Comparison of ENCODE assay signal across 15 cellular contexts in genomic region chr1:44020464-44020863, GRCh38. TPM values are rescaled to one million over a fixed set of nuclear protein-coding genes. Genes with fewer than 3 reads are reported as not detected.
DNase-seq lines count a peak whose midpoint lies in the region; ATAC-seq and TF ChIP-seq lines count a peak whose summit lies in the region.
"Had no signal": no experiment of that assay in that cellular context is flagged by ENCODE, and none has a peak within 500 bp of the region (broad histone marks: within the 10 kb centered on the region; RNA-seq: fewer than 3 reads in every experiment).

No MANE protein-coding gene starts in this region.

- H3K27ac Mint-ChIP-seq in stimulated activated effector memory CD8-positive, alpha-beta T cell treated with anti-CD3 and anti-CD28 coated beads, Interleukin-12 subunit alpha, Interleukin-12 subunit beta, amount 100 ng/mL, for 72 hours: no peak overlapping the region
- H3K27ac Mint-ChIP-seq: CD4-positive, alpha-beta T cell; H9 had no signal

- H3K4me1 ChIP-seq in esophagus squamous epithelium (peaks cover 24 to 72% (median 31%) of the 10 kb centered on the region in 3 donors), suprapubic skin (peaks cover 28% of the 10 kb centered on the region)
- H3K4me1 ChIP-seq: BLaER1 treated with 17β-estradiol and CSF1 and Interleukin-3, amounts not matched to agents 10 nM and 100 nM had no signal

- no peaks in the 10 kb centered on the region for H3K9me3 Mint-ChIP-seq in stimulated activated effector memory CD8-positive, alpha-beta T cell treated with anti-CD3 and anti-CD28 coated beads, Interleukin-12 subunit alpha, Interleukin-12 subunit beta, amount 100 ng/mL, for 72 hours
- H3K9me3 Mint-ChIP-seq: CD4-positive, alpha-beta T cell; H9 had no signal

- no peaks in the 10 kb centered on the region for H3K36me3 Mint-ChIP-seq in stimulated activated effector memory CD8-positive, alpha-beta T cell treated with anti-CD3 and anti-CD28 coated beads, Interleukin-12 subunit alpha, Interleukin-12 subunit beta, amount 100 ng/mL, for 72 hours

- 41 to 61% methylated on average over 3 to 5 of the region's 6 CpGs for WGBS in esophagus squamous epithelium, 2 donors
- WGBS in suprapubic skin: 69% methylated on average over 6 of the region's 6 CpGs

- H3K9me3 ChIP-seq in esophagus squamous epithelium: no peaks in the 10 kb centered on the region
- H3K9me3 ChIP-seq in suprapubic skin: no peaks in the 10 kb centered on the region
- H3K9me3 ChIP-seq: BLaER1 treated with 17β-estradiol and CSF1 and Interleukin-3, amounts not matched to agents 10 nM and 100 nM had no signal

- H3K27me3 ChIP-seq in H7 (ENCODE audit: control insufficient read depth, insufficient read depth, low read length) (no peaks in the 10 kb centered on the region), esophagus squamous epithelium (no peaks in the 10 kb centered on the region), suprapubic skin (no peaks in the 10 kb centered on the region)
- H3K27me3 ChIP-seq: BLaER1 treated with 17β-estradiol and CSF1 and Interleukin-3, amounts not matched to agents 10 nM and 100 nM had no signal

- H3K36me3 ChIP-seq in H7 (replicated peaks; ENCODE audit: control insufficient read depth, insufficient read depth, low read length) (peaks cover 5% of the 10 kb centered on the region), esophagus squamous epithelium (peaks cover 0 to 59% (median 0%) of the 10 kb centered on the region in 3 donors), suprapubic skin (peaks cover 8% of the 10 kb centered on the region)

- TF ChIP-seq POLR2A in esophagus squamous epithelium (IDR thresholded peaks at IDR 0.05): no peak
- TF ChIP-seq POLR2A in suprapubic skin (IDR thresholded peaks at IDR 0.05): no peak

- H3K4me3 ChIP-seq in H7 (ENCODE audit: insufficient read depth, low read depth, low read length) (no peak overlapping the region), esophagus squamous epithelium (no peak overlapping the region), suprapubic skin (no peak overlapping the region)
- H3K4me3 ChIP-seq: BLaER1 treated with 17β-estradiol and CSF1 and Interleukin-3, amounts not matched to agents 10 nM and 100 nM; GM12878; GM23248 had no signal

- TF ChIP-seq EP300 in suprapubic skin (IDR thresholded peaks at IDR 0.05): no peak

- H3K4me3 Mint-ChIP-seq in stimulated activated effector memory CD8-positive, alpha-beta T cell treated with anti-CD3 and anti-CD28 coated beads, Interleukin-12 subunit alpha, Interleukin-12 subunit beta, amount 100 ng/mL, for 72 hours: no peak overlapping the region
- H3K4me3 Mint-ChIP-seq: CD4-positive, alpha-beta T cell; H9 had no signal

- TF ChIP-seq CTCF in esophagus squamous epithelium (IDR thresholded peaks at IDR 0.05) (peak in 3 of 6 experiments; percentile 7 to 47 (median 20)), suprapubic skin (IDR thresholded peaks at IDR 0.05) (no peak)

- intact Hi-C loops in esophagus squamous epithelium (cut with DNase I): no loop called here

- no peaks in the 10 kb centered on the region for H3K4me1 Mint-ChIP-seq in stimulated activated effector memory CD8-positive, alpha-beta T cell treated with anti-CD3 and anti-CD28 coated beads, Interleukin-12 subunit alpha, Interleukin-12 subunit beta, amount 100 ng/mL, for 72 hours

- ATAC-seq in stimulated activated effector memory CD8-positive, alpha-beta T cell treated with anti-CD3 and anti-CD28 coated beads, Interleukin-12 subunit alpha, Interleukin-12 subunit beta, amount 100 ng/mL, for 72 hours: no peak
- ATAC-seq: GM12878 had no signal

- H3K27ac ChIP-seq in cingulate gyrus (ENCODE audit: low read depth, low read length): peak overlapping the region; percentile 82
- H3K27ac ChIP-seq in esophagus squamous epithelium: peak overlapping the region; percentile 65 to 84 (median 76)
- peak overlapping the region; percentile 77 for H3K27ac ChIP-seq in suprapubic skin
- H3K27ac ChIP-seq: BLaER1 treated with 17β-estradiol and CSF1 and Interleukin-3, amounts not matched to agents 10 nM and 100 nM; GM23248 had no signal

- DNase-seq in H7 (peak; percentile 13), esophagus squamous epithelium (lab: John Stamatoyannopoulos, UW) (no peak), suprapubic skin (ENCODE audit: low spot score in 2 of 2) (no peak), C1 segment of cervical spinal cord (lab: John Stamatoyannopoulos, UW) (no peak), NCI-H187 treated with DMSO at 0.1 percent for 48 hours (lab: John Stamatoyannopoulos, UW) (no peak)
- no peak for DNase-seq in stimulated activated effector memory CD8-positive, alpha-beta T cell treated with anti-CD3 and anti-CD28 coated beads, Interleukin-12 subunit alpha, Interleukin-12 subunit beta, amount 100 ng/mL, for 72 hours (ENCODE audit: low spot score in 2 of 2)
- DNase-seq: ACHN; Calu3; CD4-positive, alpha-beta T cell; DMS79; GM23248; H9 had no signal

RNA-seq across cellular contexts. Expression of gene SLC6A9, which starts 10.8 kb away (rescaled TPM):
- total RNA-seq in H7 (2014; rRNA removed; shearing (Covaris generic)): 6.4 and 8.2 TPM in 2 replicates
- total RNA-seq in esophagus squamous epithelium (10 to 100 TPM; 10.4 to 40.0 (median 23.2) TPM), suprapubic skin (10 to 100 TPM; 59.2 to 95.4 (median 84.5) TPM)

RNA-seq across cellular contexts. Expression of gene CCDC24, which starts 29.1 kb away (rescaled TPM):
- total RNA-seq in H7 (2014; rRNA removed; shearing (Covaris generic)): 10.5 and 19.8 TPM in 2 replicates
- 1 to 10 TPM; 3.0 to 7.3 (median 4.7) TPM for total RNA-seq in esophagus squamous epithelium
- 1 to 10 TPM; 1.6 to 7.8 (median 3.7) TPM for total RNA-seq in suprapubic skin

RNA-seq across cellular contexts. Expression of gene B4GALT2, which starts 41.5 kb away (rescaled TPM):
- 207 and 217 TPM in 2 replicates for total RNA-seq in H7 (2014; rRNA removed; shearing (Covaris generic))
- total RNA-seq in esophagus squamous epithelium (10 to 100 TPM; 38.9 to 59.3 (median 48.3) TPM), suprapubic skin (10 to 100 TPM; 21.4 to 51.4 (median 41.0) TPM)

RNA-seq across cellular contexts. Expression of gene ATP6V0B, which starts 45.7 kb away (rescaled TPM):
- total RNA-seq in H7 (2014; rRNA removed; shearing (Covaris generic)): 196 and 237 TPM in 2 replicates
- 100 to 1,000 TPM in 3 of 4 donors, 10 to 100 TPM in 1; 70.1 to 169 (median 135) TPM for total RNA-seq in esophagus squamous epithelium
- 100 to 1,000 TPM in 3 of 4 donors, 10 to 100 TPM in 1; 95.2 to 193 (median 150) TPM for total RNA-seq in suprapubic skin

RNA-seq across cellular contexts. Expression of gene DPH2, which starts 50.7 kb away (rescaled TPM):
- 75.4 and 83.4 TPM in 2 replicates for total RNA-seq in H7 (2014; rRNA removed; shearing (Covaris generic))
- total RNA-seq in esophagus squamous epithelium (10 to 100 TPM; 14.0 to 34.6 (median 27.7) TPM), suprapubic skin (10 to 100 TPM; 27.8 to 64.4 (median 39.8) TPM)
